In the genomic region with DNA sequence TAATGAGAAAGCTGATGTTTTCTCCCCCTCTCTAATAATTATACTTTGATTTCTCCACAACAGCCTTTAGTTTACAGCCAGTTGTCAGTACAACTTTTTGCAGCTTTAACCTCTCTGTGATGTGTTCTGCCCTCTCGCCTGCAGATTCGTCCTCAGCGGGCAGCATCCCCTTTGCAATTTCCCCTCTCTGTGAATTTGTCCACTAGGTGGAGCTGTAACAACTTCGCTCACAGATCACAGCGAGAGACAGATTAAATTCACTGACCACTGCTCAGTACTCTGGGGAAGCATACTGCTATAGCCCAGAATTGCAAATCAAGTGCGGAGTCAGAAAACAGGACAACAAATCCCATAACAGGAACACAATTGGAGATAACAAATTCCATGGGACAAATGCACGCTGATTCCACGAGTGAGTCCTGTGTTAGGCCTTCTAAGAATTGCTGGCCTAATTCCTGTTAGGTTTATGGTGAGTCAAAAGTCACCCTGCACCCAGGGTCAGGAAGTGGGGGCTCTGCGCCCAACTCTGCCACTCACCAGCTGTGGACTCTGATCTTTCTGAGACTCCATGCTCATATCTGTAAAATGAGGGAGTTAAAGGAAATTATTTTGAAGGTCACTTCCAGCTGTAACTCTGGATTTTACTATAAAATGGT, we compare ENCODE assay signal across 8 cellular contexts.
DNase-seq lines count a peak whose midpoint lies in the region; ATAC-seq and TF ChIP-seq lines count a peak whose summit lies in the region.

No MANE protein-coding gene starts in this region.

- POLR2A ChIA-PET in CD8-positive, alpha-beta T cell (lab: Charles Lee): no interaction called here

- in situ Hi-C loops in astrocyte of the cerebellum (cut with HindIII; ENCODE audit: low sequenced_read_pairs): no loop called here

- no peak overlapping the region for H3K27ac Mint-ChIP-seq in Calu3 (ENCODE audit: unreplicated experiment)
- H3K27ac Mint-ChIP-seq in stimulated activated effector memory CD8-positive, alpha-beta T cell treated with anti-CD3 and anti-CD28 coated beads, Interleukin-12 subunit alpha, Interleukin-12 subunit beta, amount 100 ng/mL, for 72 hours: no peak overlapping the region
- no peak overlapping the region for H3K27ac Mint-ChIP-seq in CD8-positive, alpha-beta T cell

- intact Hi-C loops in Calu3 (cut with micrococcal nuclease; ENCODE audit: unreplicated experiment): loop anchor here (1.0 to 5.0 kb wide), 4 partner anchors 250 to 1934 kb away; no protein-coding TSS in a partner anchor
- intact Hi-C loops in CD8-positive, alpha-beta T cell (cut with DNase I, micrococcal nuclease): no loop called here

- no peaks in the 10 kb centered on the region for H3K36me3 ChIP-seq in iPS-20b (ENCODE audit: insufficient read depth, low read depth, low read length)
- no peaks in the 10 kb centered on the region for H3K36me3 ChIP-seq in CD8-positive, alpha-beta T cell (ENCODE audit: insufficient read depth, low read length)

- BruUV-seq in Calu3 (replicated peaks; lab: Mats Ljungman, UMichigan): no TSS peak

- H3K4me1 ChIP-seq in iPS-20b (ENCODE audit: insufficient read depth, low read length): peaks cover 10% of the 10 kb centered on the region
- H3K4me1 ChIP-seq in CD8-positive, alpha-beta T cell (ENCODE audit: insufficient read depth, low read length): no peaks in the 10 kb centered on the region

- H3K4me3 ChIP-seq in astrocyte of the cerebellum (ENCODE audit: low read depth, low read length) (no peak overlapping the region), iPS-20b (ENCODE audit: low read length) (peak overlapping the region; percentile 29; the same call in 1 of the 2 replicates)
- H3K4me3 ChIP-seq in CD8-positive, alpha-beta T cell (ENCODE audit: low read depth, low read length): no peak overlapping the region

- DNase-seq in Calu3: peak; percentile 75
- peak; percentile 76 for DNase-seq in NCI-H69 (lab: John Stamatoyannopoulos, UW)
- peak; percentile 62 for DNase-seq in astrocyte of the cerebellum (ENCODE audit: low read depth)
- DNase-seq in stimulated activated effector memory CD8-positive, alpha-beta T cell treated with anti-CD3 and anti-CD28 coated beads, Interleukin-12 subunit alpha, Interleukin-12 subunit beta, amount 100 ng/mL, for 72 hours (ENCODE audit: low spot score in 2 of 2): no peak
- no peak for DNase-seq in CD8-positive, alpha-beta T cell

- no peak overlapping the region for H3K27ac ChIP-seq in iPS-20b (ENCODE audit: low read length)
- no peak overlapping the region for H3K27ac ChIP-seq in CD8-positive, alpha-beta T cell (ENCODE audit: low read depth, low read length)

- peak; percentile 42 for TF ChIP-seq CTCF in Calu3 (IDR thresholded peaks at IDR 0.05; ENCODE audit: unreplicated experiment)
- TF ChIP-seq CTCF in astrocyte of the cerebellum (IDR thresholded peaks at IDR 0.05; ENCODE audit: low read depth, low read length, missing control alignments): peak; percentile 89
- no peak for TF ChIP-seq CTCF in CD8-positive, alpha-beta T cell (IDR thresholded peaks at IDR 0.05)

- no peaks in the 10 kb centered on the region for H3K27me3 ChIP-seq in iPS-20b (ENCODE audit: insufficient read depth, low read length)
- no peaks in the 10 kb centered on the region for H3K27me3 ChIP-seq in CD8-positive, alpha-beta T cell (ENCODE audit: insufficient read depth, low read length)

- H3K4me3 Mint-ChIP-seq in Calu3 (ENCODE audit: low read depth, unreplicated experiment): no peak overlapping the region
- H3K4me3 Mint-ChIP-seq in stimulated activated effector memory CD8-positive, alpha-beta T cell treated with anti-CD3 and anti-CD28 coated beads, Interleukin-12 subunit alpha, Interleukin-12 subunit beta, amount 100 ng/mL, for 72 hours: no peak overlapping the region
- no peak overlapping the region for H3K4me3 Mint-ChIP-seq in CD8-positive, alpha-beta T cell

- CTCF ChIA-PET in Calu3 (lab: Charles Lee): interaction anchor here (0.5 to 1.3 kb wide), 6 partner anchors 29 to 1890 kb away, joined by 3 to 4 read pairs (median 4); no protein-coding TSS in a partner anchor
- CTCF ChIA-PET in CD8-positive, alpha-beta T cell (lab: Charles Lee): no interaction called here

- no peaks in the 10 kb centered on the region for H3K9me3 ChIP-seq in iPS-20b (ENCODE audit: insufficient read depth, low read depth, low read length)
- no peaks in the 10 kb centered on the region for H3K9me3 ChIP-seq in CD8-positive, alpha-beta T cell (ENCODE audit: low read length)

- ATAC-seq in GM19025 (IDR thresholded peaks at IDR 0.05; ENCODE audit: low read depth, unreplicated experiment): peak; percentile 61
- peak; percentile 78 for ATAC-seq in HG03280 (IDR thresholded peaks at IDR 0.05; ENCODE audit: unreplicated experiment)
- peak; percentile 31 for ATAC-seq in stimulated activated effector memory CD8-positive, alpha-beta T cell treated with anti-CD3 and anti-CD28 coated beads, Interleukin-12 subunit alpha, Interleukin-12 subunit beta, amount 100 ng/mL, for 72 hours
- no peak for ATAC-seq in CD8-positive, alpha-beta T cell

- H3K4me1 Mint-ChIP-seq in Calu3 (ENCODE audit: low read depth, unreplicated experiment): peaks cover 11% of the 10 kb centered on the region
- H3K4me1 Mint-ChIP-seq in stimulated activated effector memory CD8-positive, alpha-beta T cell treated with anti-CD3 and anti-CD28 coated beads, Interleukin-12 subunit alpha, Interleukin-12 subunit beta, amount 100 ng/mL, for 72 hours: no peaks in the 10 kb centered on the region
- H3K4me1 Mint-ChIP-seq in CD8-positive, alpha-beta T cell (ENCODE audit: low read depth): no peaks in the 10 kb centered on the region

- no peaks in the 10 kb centered on the region for H3K27me3 Mint-ChIP-seq in Calu3 (ENCODE audit: unreplicated experiment)
- no peaks in the 10 kb centered on the region for H3K27me3 Mint-ChIP-seq in CD8-positive, alpha-beta T cell (ENCODE audit: low read depth)

- H3K9ac ChIP-seq in iPS-20b (ENCODE audit: low read depth, low read length): peak overlapping the region; percentile 22; the same call in 1 of the 2 replicates

- H3K9me3 Mint-ChIP-seq in Calu3 (ENCODE audit: low read depth, unreplicated experiment): peaks cover 3% of the 10 kb centered on the region
- H3K9me3 Mint-ChIP-seq in stimulated activated effector memory CD8-positive, alpha-beta T cell treated with anti-CD3 and anti-CD28 coated beads, Interleukin-12 subunit alpha, Interleukin-12 subunit beta, amount 100 ng/mL, for 72 hours: peaks cover 14% of the 10 kb centered on the region
- peaks cover 14% of the 10 kb centered on the region for H3K9me3 Mint-ChIP-seq in CD8-positive, alpha-beta T cell

- H3K36me3 Mint-ChIP-seq in Calu3 (ENCODE audit: insufficient read depth, unreplicated experiment): peaks cover 4% of the 10 kb centered on the region
- no peaks in the 10 kb centered on the region for H3K36me3 Mint-ChIP-seq in stimulated activated effector memory CD8-positive, alpha-beta T cell treated with anti-CD3 and anti-CD28 coated beads, Interleukin-12 subunit alpha, Interleukin-12 subunit beta, amount 100 ng/mL, for 72 hours
- no peaks in the 10 kb centered on the region for H3K36me3 Mint-ChIP-seq in CD8-positive, alpha-beta T cell

Comparison
In these comparisons a context has a peak if more than half of its experiments do, and no peak if none do; other contexts are left out.
1. DNase-seq: peak in Calu3 (single experiment), NCI-H69 (single experiment) and astrocyte of the cerebellum (single experiment); none in stimulated activated effector memory CD8-positive, alpha-beta T cell treated with anti-CD3 and anti-CD28 coated beads, Interleukin-12 subunit alpha, Interleukin-12 subunit beta, amount 100 ng/mL, for 72 hours (0 of 2) and CD8-positive, alpha-beta T cell (0 of 7).